Comparison of ENCODE assay signal across 22 cellular contexts in genomic region chr15:56653082-56653481, GRCh38.
DNase-seq lines count a peak whose midpoint lies in the region; ATAC-seq and TF ChIP-seq lines count a peak whose summit lies in the region.
"Had no signal": no experiment of that assay in that cellular context is flagged by ENCODE, and none has a peak within 500 bp of the region (broad histone marks: within the 10 kb centered on the region; RNA-seq: fewer than 3 reads in every experiment).

No MANE protein-coding gene starts in this region.

- H3K27ac ChIP-seq in ascending aorta = peak overlapping the region; percentile 44 to 80
- H3K27ac ChIP-seq in right lobe of liver = peak overlapping the region in 2 of 3 donors; percentile 69 to 74
- H3K27ac ChIP-seq in CD8-positive, alpha-beta T cell (ENCODE audit: low read depth, low read length) = no peak overlapping the region
- no peak overlapping the region for H3K27ac ChIP-seq in brain microvascular endothelial cell
- H3K27ac ChIP-seq: PC-9, SJCRH30 had no signal

- DNase-seq in ascending aorta (ENCODE audit: low spot score in 2 of 2) (no peak), fibroblast of the aortic adventitia (ENCODE audit: low read depth) (peak; percentile 64), right lobe of liver (no peak), stromal cell of bone marrow (ENCODE audit: low read depth) (peak; percentile 61), 8988T (no peak), NCI-H526 treated with DMSO at 0.1 percent for 48 hours (lab: John Stamatoyannopoulos, UW) (no peak), brain microvascular endothelial cell (no peak)
- DNase-seq in CD8-positive, alpha-beta T cell = no peak
- DNase-seq: DMS153, DND-41, IMR-90, KG1, MM.1S, NCI-H1048, NCI-H1436, NCI-H187 treated with DMSO at 0.1 percent for 48 hours, NCI-H2107, NCI-H524 treated with DMSO at 0.1 percent for 48 hours, PC-9, SJCRH30 had no signal

- no peaks in the 10 kb centered on the region for H3K9me3 Mint-ChIP-seq in CD8-positive, alpha-beta T cell

- CTCF ChIA-PET in CD8-positive, alpha-beta T cell (lab: Charles Lee) = no interaction called here

- no peak for TF ChIP-seq CTCF in ascending aorta (IDR thresholded peaks at IDR 0.05)
- TF ChIP-seq CTCF in fibroblast of the aortic adventitia (IDR thresholded peaks at IDR 0.05; ENCODE audit: insufficient read depth, low read length) = no peak
- TF ChIP-seq CTCF in right lobe of liver (IDR thresholded peaks at IDR 0.05) = no peak
- TF ChIP-seq CTCF in CD8-positive, alpha-beta T cell (IDR thresholded peaks at IDR 0.05) = no peak
- no peak for TF ChIP-seq CTCF in brain microvascular endothelial cell (IDR thresholded peaks at IDR 0.05; ENCODE audit: low read depth, low read length, missing control alignments)

- H3K27ac Mint-ChIP-seq in CD8-positive, alpha-beta T cell = no peak overlapping the region

- peaks cover 0 to 7% of the 10 kb centered on the region in 2 donors for H3K4me1 ChIP-seq in ascending aorta
- peaks cover 0 to 18% (median 4%) of the 10 kb centered on the region in 4 donors for H3K4me1 ChIP-seq in right lobe of liver
- H3K4me1 ChIP-seq in CD8-positive, alpha-beta T cell (ENCODE audit: insufficient read depth, low read length) = no peaks in the 10 kb centered on the region
- H3K4me1 ChIP-seq: SJCRH30 had no signal

- ATAC-seq in right lobe of liver = no peak
- ATAC-seq in CD8-positive, alpha-beta T cell = no peak
- ATAC-seq: HCT116, Right ventricle myocardium inferior had no signal

- no peaks in the 10 kb centered on the region for H3K27me3 Mint-ChIP-seq in CD8-positive, alpha-beta T cell (ENCODE audit: low read depth)

- peaks cover 60% of the 10 kb centered on the region for H3K36me3 Mint-ChIP-seq in CD8-positive, alpha-beta T cell

- no peaks in the 10 kb centered on the region for H3K4me1 Mint-ChIP-seq in CD8-positive, alpha-beta T cell (ENCODE audit: low read depth)

- H3K4me3 ChIP-seq in ascending aorta (no peak overlapping the region), fibroblast of the aortic adventitia (ENCODE audit: low read depth, low read length) (no peak overlapping the region), right lobe of liver (no peak overlapping the region), brain microvascular endothelial cell (ENCODE audit: low read depth, low read length) (no peak overlapping the region)
- no peak overlapping the region for H3K4me3 ChIP-seq in CD8-positive, alpha-beta T cell (ENCODE audit: low read depth, low read length)
- H3K4me3 ChIP-seq: PC-9, SJCRH30 had no signal

- H3K9me3 ChIP-seq in ascending aorta (no peaks in the 10 kb centered on the region), right lobe of liver (no peaks in the 10 kb centered on the region)
- H3K9me3 ChIP-seq in CD8-positive, alpha-beta T cell (ENCODE audit: low read length) = no peaks in the 10 kb centered on the region
- H3K9me3 ChIP-seq: SJCRH30 had no signal

- TF ChIP-seq POLR2A in right lobe of liver (IDR thresholded peaks at IDR 0.05) = no peak

- H3K4me3 Mint-ChIP-seq in CD8-positive, alpha-beta T cell = no peak overlapping the region

- POLR2A ChIA-PET in CD8-positive, alpha-beta T cell (lab: Charles Lee) = interaction anchor here (0.6 kb wide), 1 partner anchor 55 kb away, joined by 3 read pairs; no protein-coding TSS in a partner anchor

- H3K27me3 ChIP-seq in ascending aorta = no peaks in the 10 kb centered on the region
- no peaks in the 10 kb centered on the region for H3K27me3 ChIP-seq in right lobe of liver
- H3K27me3 ChIP-seq in CD8-positive, alpha-beta T cell (ENCODE audit: insufficient read depth, low read length) = no peaks in the 10 kb centered on the region
- H3K27me3 ChIP-seq in brain microvascular endothelial cell (replicated peaks) = no peaks in the 10 kb centered on the region
- H3K27me3 ChIP-seq: SJCRH30 had no signal

- H3K36me3 ChIP-seq in ascending aorta (peaks cover 5 to 7% of the 10 kb centered on the region in 2 donors), right lobe of liver (no peaks in the 10 kb centered on the region), brain microvascular endothelial cell (replicated peaks) (peaks cover 4% of the 10 kb centered on the region)
- H3K36me3 ChIP-seq in CD8-positive, alpha-beta T cell (ENCODE audit: insufficient read depth, low read length) = no peaks in the 10 kb centered on the region
- H3K36me3 ChIP-seq: SJCRH30 had no signal

- in situ Hi-C loops in brain microvascular endothelial cell (cut with HindIII; ENCODE audit: low pct_ligation_motif_present, low sequenced_read_pairs) = no loop called here

- intact Hi-C loops in ascending aorta (cut with DNase I) (no loop called here), right lobe of liver (cut with DNase I) (no loop called here)
- intact Hi-C loops in CD8-positive, alpha-beta T cell (cut with DNase I, micrococcal nuclease) = no loop called here

Comparison
In these comparisons a context has a peak if more than half of its experiments do, and no peak if none do; other contexts are left out.
1. DNase-seq: peak in fibroblast of the aortic adventitia (single experiment) and stromal cell of bone marrow (single experiment); none in ascending aorta (0 of 2), right lobe of liver (0 of 3), 8988T (single experiment), CD8-positive, alpha-beta T cell (0 of 7), NCI-H526 treated with DMSO at 0.1 percent for 48 hours (single experiment) and brain microvascular endothelial cell (single experiment).
2. H3K27ac ChIP-seq: peak in ascending aorta (2 of 2) and right lobe of liver (2 of 3); none in CD8-positive, alpha-beta T cell (single experiment) and brain microvascular endothelial cell (single experiment).